7 cellular contexts compared by ENCODE assay signal in genomic region chr12:111283986-111284385, GRCh38.
"Had no signal": no experiment of that assay in that cellular context is flagged by ENCODE, and none has a peak within 500 bp of the region (broad histone marks: within the 10 kb centered on the region; RNA-seq: fewer than 3 reads in every experiment).

No MANE protein-coding gene starts in this region.

- H3K36me3 ChIP-seq: HAP-1 had no signal

- ATAC-seq: HCT116, K562 had no signal

- H3K9me3 ChIP-seq: HAP-1 had no signal

- FAIRE-seq: K562 had no signal

- DNase-seq: HFFc6, IMR-90 had no signal

- H3K27ac Mint-ChIP-seq: GM23338, HFFc6 had no signal

- H2AFZ ChIP-seq: GM23338 had no signal

- H3K27ac ChIP-seq: HL-60 had no signal

- H3K4me1 ChIP-seq: HAP-1 had no signal

- H3K4me3 Mint-ChIP-seq: GM23338, HFFc6 had no signal

- H3K4me3 ChIP-seq: GM23338, HAP-1, K562 had no signal
